8 cellular contexts compared by ENCODE assay signal in genomic region chr14:90399541-90400444, GRCh38. TPM values are rescaled to one million over a fixed set of nuclear protein-coding genes. Genes with fewer than 3 reads are reported as not detected.
DNase-seq lines count a peak whose midpoint lies in the region; ATAC-seq and TF ChIP-seq lines count a peak whose summit lies in the region.

No MANE protein-coding gene starts in this region.

- no peaks in the 10 kb centered on the region for H3K27me3 Mint-ChIP-seq in T-cell

- H3K27ac Mint-ChIP-seq in T-cell, result peak overlapping the region; percentile 80 to 95

- H3K27ac ChIP-seq in adipose tissue (ENCODE audit: low read depth, low read length) (peak overlapping the region; percentile 17), psoas muscle (peak overlapping the region; percentile 92)

- intact Hi-C loops in left cardiac atrium (cut with DNase I) (loop anchor here (5.0 to 10.0 kb wide), 5 partner anchors 95 to 355 kb away; no protein-coding TSS in a partner anchor), psoas muscle (cut with DNase I) (loop anchor here (1.0 to 5.0 kb wide), 6 partner anchors 67 to 358 kb away; partner anchors contain the start of gene NRDE2 (in 1 of the 2))

- H3K4me1 ChIP-seq in psoas muscle, result peaks cover 52% of the 10 kb centered on the region

- peaks cover 15 to 53% of the 10 kb centered on the region in 2 donors for H3K36me3 ChIP-seq in psoas muscle (ENCODE audit: insufficient read depth in 1 of 2, low read depth in 1 of 2)

- H3K9me3 Mint-ChIP-seq in T-cell, result no peaks in the 10 kb centered on the region

- 25 to 33% (median 28%) methylated on average over 14 of the region's 14 CpGs for WGBS in adipose tissue, 3 donors
- WGBS in psoas muscle, 3 donors, result 25 to 32% (median 28%) methylated on average over 14 of the region's 14 CpGs

- ATAC-seq in HG02763 (IDR thresholded peaks at IDR 0.05; ENCODE audit: unreplicated experiment) (peak; percentile 42), T-cell (replicated peaks in 1 of 4) (peak; percentile 34 to 46 (median 40)), left cardiac atrium (peak; percentile 49 to 55), psoas muscle (peak; percentile 73 to 80 (median 76))

- H3K27me3 ChIP-seq in psoas muscle (ENCODE audit: insufficient read depth in 3 of 3, low read length in 2 of 3), result no peaks in the 10 kb centered on the region

- H3K9me3 ChIP-seq in psoas muscle, result no peaks in the 10 kb centered on the region

- peak overlapping the region; percentile 87 for H3K4me3 ChIP-seq in psoas muscle

- DNase-seq in NCI-H1436 (lab: John Stamatoyannopoulos, UW), result peak; percentile 91
- peak; percentile 60 to 92 (median 84) for DNase-seq in T-cell
- DNase-seq in left cardiac atrium, result peak; percentile 92
- peak; percentile 88 to 94 for DNase-seq in psoas muscle
- DNase-seq in ureter (ENCODE audit: low spot score), result peak; percentile 92

- CTCF ChIA-PET in T-cell (lab: Charles Lee), result interaction anchor here (0.6 to 1.9 kb wide), 14 partner anchors 9 to 445 kb away, joined by 3 to 23 read pairs (median 5); partner anchors contain the start of gene EFCAB11 (in 1 of the 2)

- H3K4me1 Mint-ChIP-seq in T-cell, result peaks cover 65 to 71% (median 65%) of the 10 kb centered on the region in 3 donors

- peak; percentile 100 for TF ChIP-seq CTCF in GM12873 (IDR thresholded peaks at IDR 0.05; ENCODE audit: insufficient read depth, low read depth, low read length, missing control alignments)
- peak; percentile 98 for TF ChIP-seq CTCF in psoas muscle (IDR thresholded peaks at IDR 0.05)

- H3K4me3 Mint-ChIP-seq in T-cell, result peak overlapping the region; percentile 95 to 98 (median 98)

- H3K36me3 Mint-ChIP-seq in T-cell, result peaks cover 56% of the 10 kb centered on the region

- POLR2A ChIA-PET in T-cell (lab: Charles Lee), result interaction anchor here in 1 of 2 donors (0.6 to 2.6 kb wide), 2 partner anchors 18 to 357 kb away, joined by 3 to 25 read pairs; no protein-coding TSS in a partner anchor

RNA-seq across cellular contexts. Expression of gene CALM1, which starts 3.0 kb away (rescaled TPM):
- total RNA-seq in T-cell, result 100 to 1,000 TPM; 642 to 952 (median 674) TPM
- 100 to 1,000 TPM; 170 to 442 (median 252) TPM for polyA plus RNA-seq in adipose tissue
- total RNA-seq in left cardiac atrium, result 100 to 1,000 TPM; 428 to 511 TPM
- 1,000 to 10,000 TPM in 1 of 4 donors, 100 to 1,000 TPM in 3; 460 to 1,593 (median 666) TPM for total RNA-seq in psoas muscle
- polyA plus RNA-seq in psoas muscle, result 1,000 to 10,000 TPM in 1 of 3 donors, 100 to 1,000 TPM in 2; 559 to 1,064 (median 580) TPM
- total RNA-seq in ureter, result 335 TPM

Comparison
In these comparisons a context has a peak if more than half of its experiments do, and no peak if none do; other contexts are left out.
1. Peak in every context shown above with its lines: DNase-seq, ATAC-seq, H3K4me3 ChIP-seq and H3K27ac ChIP-seq.